Comparison of ENCODE assay signal across 1 cellular context in the genomic region with DNA sequence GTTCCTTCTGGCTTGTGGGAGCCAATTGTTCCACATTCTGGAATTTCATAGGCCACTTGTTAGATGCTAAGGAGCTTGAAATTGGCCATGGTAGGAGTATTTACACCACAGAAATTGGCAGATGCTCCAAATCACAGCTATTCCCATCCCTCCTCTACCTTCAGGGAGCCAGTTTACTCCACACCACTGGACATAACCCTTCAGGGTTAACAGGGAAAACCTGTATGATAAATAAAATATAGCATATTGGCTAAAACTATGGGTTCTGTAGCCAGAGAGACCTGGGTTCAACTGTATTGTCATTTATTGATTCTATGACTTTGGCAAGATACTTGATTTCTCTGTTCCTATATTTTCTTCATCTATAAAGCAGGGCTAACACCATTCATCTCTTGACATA.
TF ChIP-seq lines count a peak whose summit lies in the region.

No MANE protein-coding gene starts in this region.

TF ChIP-seq in HEK293, 187 proteins besides CTCF, POLR2A, EP300 and RAD21 (continued from another document):
- TF ChIP-seq ZNF449 (tag by site-specific recombination; IDR thresholded peaks at IDR 0.05), result no peak
- no peak for TF ChIP-seq ZNF404 (tag by site-specific recombination; IDR thresholded peaks at IDR 0.05)
- no peak for TF ChIP-seq ZNF426 (tag by site-specific recombination; IDR thresholded peaks at IDR 0.05)
- peak; percentile 52; the same call in 1 of the 2 replicates for TF ChIP-seq ZNF112 (tag by site-specific recombination; IDR thresholded peaks at IDR 0.05)
- no peak for TF ChIP-seq ATF2 (tag by site-specific recombination; IDR thresholded peaks at IDR 0.05; ENCODE audit: low read depth)
- TF ChIP-seq ZBTB48 (tag by site-specific recombination; IDR thresholded peaks at IDR 0.05), result no peak
